Comparison of ENCODE assay signal across 24 cellular contexts in genomic region chr6:65149841-65150240, GRCh38.
"Had no signal": no experiment of that assay in that cellular context is flagged by ENCODE, and none has a peak within 500 bp of the region (broad histone marks: within the 10 kb centered on the region; RNA-seq: fewer than 3 reads in every experiment).

No MANE protein-coding gene starts in this region.

- H3K4me1 ChIP-seq: neural progenitor cell, parathyroid adenoma, psoas muscle, right lobe of liver, sigmoid colon, stomach, thyroid gland, tibial nerve, upper lobe of left lung, vagina had no signal

- H3K9ac ChIP-seq: neural progenitor cell, parathyroid adenoma had no signal

- H3K36me3 ChIP-seq: neural progenitor cell, ovary, right lobe of liver, sigmoid colon, stomach, thoracic aorta, thyroid gland, tibial nerve, upper lobe of left lung, vagina had no signal

- H3K4me3 ChIP-seq: neural progenitor cell, ovary, psoas muscle, right lobe of liver, sigmoid colon, stomach, thoracic aorta, thyroid gland, tibial nerve, upper lobe of left lung, vagina had no signal

- H3K79me2 ChIP-seq: parathyroid adenoma had no signal

- H3K4me2 ChIP-seq: neural progenitor cell had no signal

- DNase-seq: natural killer cell; occipital lobe; ovary; posterior cingulate gyrus; psoas muscle; right cardiac atrium; right lobe of liver; sigmoid colon; small intestine; stimulated activated CD4-positive, alpha-beta T cell treated with anti-CD3 and anti-CD28 coated beads, Interleukin-15, amount 100 ng/mL, for 24 hours; stimulated activated CD4-positive, alpha-beta T cell treated with anti-CD3 and anti-CD28 coated beads, Interleukin-2, amount 100 ng/mL, for 24 hours; stimulated activated CD4-positive, alpha-beta T cell treated with anti-CD3 and anti-CD28 coated beads, Interleukin-2, amount 100 ng/mL, for 48 hours; stimulated activated CD4-positive, alpha-beta T cell treated with anti-CD3 and anti-CD28 coated beads, Interleukin-4, amount 100 ng/mL, for 24 hours; stimulated activated naive B cell treated with anti-CD40 and anti-IgM and Interleukin-4, amounts not matched to agents 10 μg/mL and 1 μg/mL and 100 μg/mL, for 72 hours; stimulated activated naive CD4-positive, alpha-beta T cell treated with Interleukin-2 at 50 U/mL for 16 hours; stomach; thyroid gland; trophoblast cell; upper lobe of left lung had no signal

- H3K27ac ChIP-seq: neural progenitor cell, ovary, parathyroid adenoma, psoas muscle, right lobe of liver, sigmoid colon, stomach, thoracic aorta, thyroid gland, tibial nerve, upper lobe of left lung, vagina had no signal

- H3K27me3 ChIP-seq: neural progenitor cell, ovary, right lobe of liver, sigmoid colon, stomach, thyroid gland, tibial nerve, upper lobe of left lung, vagina had no signal
